ENCODE assay signal across 8 cellular contexts in the genomic region with DNA sequence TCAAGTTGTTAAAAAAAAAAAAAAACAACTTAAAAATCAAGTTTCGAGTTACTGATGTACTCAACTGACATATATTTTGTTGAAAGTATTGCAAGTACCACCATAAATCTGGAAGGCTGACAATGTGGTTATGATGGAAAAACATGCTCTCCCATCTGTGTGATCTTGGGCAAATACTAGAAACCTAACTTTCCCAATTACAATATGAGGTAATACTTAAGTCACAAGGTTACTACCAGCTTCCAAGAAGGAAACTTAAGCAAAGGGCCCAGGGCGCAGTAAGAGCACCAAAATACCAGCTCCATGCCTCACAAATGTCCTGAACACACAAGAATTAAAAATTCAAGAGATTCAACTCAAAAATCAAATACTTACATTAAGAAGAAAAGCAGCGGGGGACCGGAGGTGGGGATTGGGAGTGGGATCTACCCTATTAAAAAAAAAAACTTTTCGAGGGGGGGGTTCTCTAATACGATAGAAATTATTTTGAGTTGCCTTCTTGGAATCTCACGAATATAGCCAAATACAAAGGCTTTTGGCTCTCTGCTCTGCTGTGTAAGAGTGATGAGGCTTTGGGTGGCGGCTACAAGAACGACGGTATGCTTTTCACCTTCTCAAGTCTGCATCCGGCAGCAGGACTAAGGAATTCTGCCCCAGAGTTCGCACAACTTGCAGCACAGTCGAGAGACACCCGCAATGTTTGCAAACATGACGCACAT. TPM values are rescaled to one million over a fixed set of nuclear protein-coding genes. Genes with fewer than 3 reads are reported as not detected.
DNase-seq lines count a peak whose midpoint lies in the region; ATAC-seq and TF ChIP-seq lines count a peak whose summit lies in the region.

No MANE protein-coding gene starts in this region.

- TF ChIP-seq CTCF in lung (IDR thresholded peaks at IDR 0.05; ENCODE audit: control extremely low read depth, extremely low read depth) (no peak), tibial nerve (IDR thresholded peaks at IDR 0.05) (no peak)

- DNase-seq in DMS79 treated with DMSO at 0.1 percent for 48 hours (lab: John Stamatoyannopoulos, UW), result peak; percentile 40
- peak; percentile 44 for DNase-seq in HK-2 (ENCODE audit: unreplicated experiment)
- peak; percentile 27 for DNase-seq in T follicular helper cell (ENCODE audit: low read depth)
- no peak for DNase-seq in lung (ENCODE audit: low spot score)
- DNase-seq in tibial nerve (ENCODE audit: low spot score in 2 of 2), result peak in 1 of 2 donors; percentile 53
- DNase-seq in COR-L47 (lab: John Stamatoyannopoulos, UW), result no peak

- H3K9me3 ChIP-seq in ectodermal cell (ENCODE audit: control insufficient read depth, low read length) (no peaks in the 10 kb centered on the region), lung (ENCODE audit: control insufficient read depth in 2 of 2, insufficient read depth in 1 of 2, low read length in 1 of 2) (no peaks in the 10 kb centered on the region), tibial nerve (no peaks in the 10 kb centered on the region)

- H3K27me3 ChIP-seq in ectodermal cell (ENCODE audit: control insufficient read depth, insufficient read depth, low read length, poor library complexity, severe bottlenecking) (no peaks in the 10 kb centered on the region), lung (ENCODE audit: control insufficient read depth, insufficient read depth) (no peaks in the 10 kb centered on the region), tibial nerve (no peaks in the 10 kb centered on the region)

- H3K4me1 ChIP-seq in ectodermal cell (ENCODE audit: control insufficient read depth, insufficient read depth, low read length) (peaks cover 19% of the 10 kb centered on the region), lung (ENCODE audit: control insufficient read depth in 2 of 2, insufficient read depth in 2 of 2, low read length in 2 of 2) (peaks cover 0 to 7% of the 10 kb centered on the region in 2 donors), tibial nerve (peaks cover 0 to 59% (median 22%) of the 10 kb centered on the region in 4 donors)

- H3K27ac ChIP-seq in ectodermal cell (ENCODE audit: insufficient read depth, low read depth, low read length, poor library complexity, severe bottlenecking) (peak overlapping the region; percentile 97), lung (ENCODE audit: low read depth in 1 of 2, low read length in 1 of 2) (peak overlapping the region; percentile 97 to 99), tibial nerve (peak overlapping the region; percentile 90 to 96 (median 92))

- TF ChIP-seq EP300 in tibial nerve (IDR thresholded peaks at IDR 0.05), result peak in 1 of 2 donors; percentile 81

- no peaks in the 10 kb centered on the region for H3K36me3 ChIP-seq in ectodermal cell (ENCODE audit: control insufficient read depth, insufficient read depth, low read length)
- peaks cover 0 to 4% of the 10 kb centered on the region in 2 donors for H3K36me3 ChIP-seq in lung (ENCODE audit: control insufficient read depth in 2 of 2, insufficient read depth in 2 of 2, low read length in 2 of 2)
- no peaks in the 10 kb centered on the region for H3K36me3 ChIP-seq in tibial nerve

- ATAC-seq in lung (ENCODE audit: insufficient read depth, low FRiP score) (no peak), HG02763 (IDR thresholded peaks at IDR 0.05; ENCODE audit: unreplicated experiment) (no peak)

- WGBS in ectodermal cell, 2 experiments, result 4 to 6% methylated on average over 13 to 15 of the region's 15 CpGs
- WGBS in lung, 2 donors, result 4 to 5% methylated on average over 15 of the region's 15 CpGs
- WGBS in tibial nerve, 2 donors, result 1 to 2% methylated on average over 15 of the region's 15 CpGs

- TF ChIP-seq POLR2A in tibial nerve (IDR thresholded peaks at IDR 0.05), result peak in 1 of 2 donors; percentile 32

- H3K4me3 ChIP-seq in ectodermal cell (ENCODE audit: insufficient read depth, low read depth, low read length) (peak overlapping the region; percentile 74), lung (peak overlapping the region; percentile 72), tibial nerve (peak overlapping the region; percentile 68 to 90 (median 72))

RNA-seq across cellular contexts. Expression of a gene that starts 1.2 kb away (rescaled TPM):
- 34.5 TPM for polyA plus RNA-seq in ectodermal cell (2013, experiment 1 of 4)
- polyA plus RNA-seq in ectodermal cell (2013, experiment 2 of 4), result 36.1 TPM
- polyA plus RNA-seq in ectodermal cell (2013, experiment 3 of 4), result 32.9 TPM
- 36.5 TPM for polyA plus RNA-seq in ectodermal cell (2013, experiment 4 of 4)
- total RNA-seq in lung (10 to 100 TPM; 31.1 to 76.1 TPM), tibial nerve (10 to 100 TPM; 35.1 to 62.3 (median 47.4) TPM)
- polyA plus RNA-seq in lung, result 10 to 100 TPM; 17.9 to 27.5 TPM

Comparison
In these comparisons a context has a peak if more than half of its experiments do, and no peak if none do; other contexts are left out.
1. DNase-seq: peak in DMS79 treated with DMSO at 0.1 percent for 48 hours (single experiment), HK-2 (single experiment) and T follicular helper cell (single experiment); none in lung (single experiment) and COR-L47 (single experiment).
2. Peak in every context shown above with its lines, with median percentiles within 50 percentile points of each other: H3K27ac ChIP-seq and H3K4me3 ChIP-seq.